16 cellular contexts compared by ENCODE assay signal in the genomic region with DNA sequence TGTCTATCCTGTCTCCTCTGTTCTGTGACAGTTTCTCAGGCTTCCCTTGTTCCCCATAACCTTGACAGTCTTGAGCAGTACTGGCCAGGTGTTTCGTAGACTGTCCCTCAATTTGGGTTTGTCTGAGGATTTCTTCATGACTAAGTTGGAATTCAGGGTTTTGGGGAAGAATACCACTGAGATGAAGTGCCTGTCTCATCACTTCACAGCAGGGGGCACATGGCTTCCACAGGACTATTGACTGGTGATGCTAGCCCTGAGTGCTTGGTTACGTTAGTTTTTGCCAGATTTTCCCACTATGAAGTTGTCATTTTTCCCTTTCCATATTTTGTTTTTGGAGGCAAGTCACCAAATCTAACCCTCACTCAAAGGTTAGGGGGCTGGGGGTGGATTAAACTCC. TPM values are rescaled to one million over a fixed set of nuclear protein-coding genes. Genes with fewer than 3 reads are reported as not detected.
DNase-seq lines count a peak whose midpoint lies in the region; ATAC-seq and TF ChIP-seq lines count a peak whose summit lies in the region.
"Had no signal": no experiment of that assay in that cellular context is flagged by ENCODE, and none has a peak within 500 bp of the region (broad histone marks: within the 10 kb centered on the region; RNA-seq: fewer than 3 reads in every experiment).

No MANE protein-coding gene starts in this region.

- ATAC-seq in activated CD4-positive, CD25-positive, alpha-beta regulatory T cell treated with anti-CD3 and anti-CD28 coated beads, Interleukin-2, amount 50 U/mL, for 24 hours, result no peak
- no peak for ATAC-seq in HG03135 (IDR thresholded peaks at IDR 0.05; ENCODE audit: unreplicated experiment)
- no peak for ATAC-seq in naive thymus-derived CD8-positive, alpha-beta T cell
- ATAC-seq: activated naive CD8-positive, alpha-beta T cell treated with anti-CD3 and anti-CD28 coated beads, Interleukin-2, amount 50 U/mL, for 24 hours; effector memory CD8-positive, alpha-beta T cell; HCT116 had no signal

- H3K36me3 ChIP-seq in OCI-LY1 (ENCODE audit: insufficient read depth, low read length) (no peaks in the 10 kb centered on the region; the same call in 1 of the 2 replicates), osteoblast (ENCODE audit: insufficient read depth, low read length) (no peaks in the 10 kb centered on the region)

- H2AFZ ChIP-seq in OCI-LY1 (ENCODE audit: low read length), result no peak overlapping the region
- H2AFZ ChIP-seq in osteoblast (ENCODE audit: low read length), result no peak overlapping the region

- H3K4me1 ChIP-seq in OCI-LY1 (ENCODE audit: insufficient read depth, low read length, severe bottlenecking) (no peaks in the 10 kb centered on the region), osteoblast (ENCODE audit: insufficient read depth, low read length) (no peaks in the 10 kb centered on the region)

- H3K27ac ChIP-seq in OCI-LY1 (ENCODE audit: low read depth, low read length, poor library complexity, severe bottlenecking) (no peak overlapping the region), osteoblast (ENCODE audit: low read depth, low read length) (no peak overlapping the region)
- H3K27ac ChIP-seq: stomach had no signal

- H3K4me2 ChIP-seq in OCI-LY1 (ENCODE audit: low read length) (no peak overlapping the region), osteoblast (ENCODE audit: insufficient read depth, low read length) (no peak overlapping the region)

- in situ Hi-C loops in GM13976 (cut with MboI; ENCODE audit: low sequenced_read_pairs, unreplicated experiment), result loop anchor here (25.0 kb wide), 1 partner anchor 380 kb away; no protein-coding TSS in a partner anchor

- no peak overlapping the region for H3K4me3 Mint-ChIP-seq in naive thymus-derived CD8-positive, alpha-beta T cell
- H3K4me3 Mint-ChIP-seq: activated CD4-positive, alpha-beta memory T cell treated with anti-CD3 and anti-CD28 coated beads, Interleukin-2, amount 10 ng/mL, durations not matched to agents 7 days and 5 days; activated naive CD8-positive, alpha-beta T cell treated with anti-CD3 and anti-CD28 coated beads, Interleukin-2, amount 50 U/mL, for 24 hours; effector memory CD8-positive, alpha-beta T cell had no signal

- H3K9me3 ChIP-seq in OCI-LY1 (ENCODE audit: low read length) (no peaks in the 10 kb centered on the region), osteoblast (ENCODE audit: low read depth, low read length) (no peaks in the 10 kb centered on the region)
- H3K9me3 ChIP-seq: stomach had no signal

- H3K27me3 ChIP-seq in OCI-LY1 (ENCODE audit: insufficient read depth, low read length), result peaks cover 4% of the 10 kb centered on the region; the same call in 1 of the 2 replicates
- H3K27me3 ChIP-seq in osteoblast (ENCODE audit: insufficient read depth, low read length), result no peaks in the 10 kb centered on the region
- H3K27me3 ChIP-seq: stomach had no signal

- H3K9me3 Mint-ChIP-seq in naive thymus-derived CD8-positive, alpha-beta T cell, result no peaks in the 10 kb centered on the region
- H3K9me3 Mint-ChIP-seq: activated CD4-positive, alpha-beta memory T cell treated with anti-CD3 and anti-CD28 coated beads, Interleukin-2, amount 10 ng/mL, durations not matched to agents 7 days and 5 days; activated naive CD8-positive, alpha-beta T cell treated with anti-CD3 and anti-CD28 coated beads, Interleukin-2, amount 50 U/mL, for 24 hours; effector memory CD8-positive, alpha-beta T cell had no signal

- peak overlapping the region in 1 of 10 donors; percentile 75 for H3K27ac Mint-ChIP-seq in naive thymus-derived CD8-positive, alpha-beta T cell
- H3K27ac Mint-ChIP-seq: activated CD4-positive, alpha-beta memory T cell treated with anti-CD3 and anti-CD28 coated beads, Interleukin-2, amount 10 ng/mL, durations not matched to agents 7 days and 5 days; activated naive CD8-positive, alpha-beta T cell treated with anti-CD3 and anti-CD28 coated beads, Interleukin-2, amount 50 U/mL, for 24 hours; effector memory CD8-positive, alpha-beta T cell had no signal

- no peak overlapping the region for H3K9ac ChIP-seq in OCI-LY1 (ENCODE audit: low read length)

- H4K20me1 ChIP-seq in OCI-LY1 (ENCODE audit: insufficient read depth, low read length), result no peaks in the 10 kb centered on the region
- no peaks in the 10 kb centered on the region for H4K20me1 ChIP-seq in osteoblast (ENCODE audit: insufficient read depth, low read length)

- DNase-seq in activated CD4-positive, CD25-positive, alpha-beta regulatory T cell treated with anti-CD3 and anti-CD28 coated beads, Interleukin-2, amount 50 U/mL, for 72 hours, result peak; percentile 9
- DNase-seq in fibroblast of gingiva (ENCODE audit: low read depth) (peak; percentile 5), osteoblast (ENCODE audit: insufficient read length, low spot score, missing footprints) (no peak), GM13976 (ENCODE audit: low spot score) (no peak)
- DNase-seq in naive thymus-derived CD8-positive, alpha-beta T cell, result no peak
- DNase-seq: activated CD4-positive, alpha-beta memory T cell treated with anti-CD3 and anti-CD28 coated beads, Interleukin-2, amount 10 ng/mL, durations not matched to agents 7 days and 5 days; activated naive CD8-positive, alpha-beta T cell treated with anti-CD3 and anti-CD28 coated beads, Interleukin-2, amount 50 U/mL, for 24 hours; effector memory CD8-positive, alpha-beta T cell; NCI-H1092; NK-92 treated with Interleukin-12 subunit alpha and Interleukin-12 subunit beta, amount 100 ng/mL, for 24 hours; stomach had no signal

- peaks cover 0 to 10% (median 0%) of the 10 kb centered on the region in 3 donors for H3K36me3 Mint-ChIP-seq in naive thymus-derived CD8-positive, alpha-beta T cell

- H3K79me2 ChIP-seq in OCI-LY1 (ENCODE audit: insufficient read depth, low read length), result no peaks in the 10 kb centered on the region
- no peaks in the 10 kb centered on the region for H3K79me2 ChIP-seq in osteoblast (ENCODE audit: insufficient read depth, low read length)

- peak; percentile 9; the same call in 1 of the 2 replicates for TF ChIP-seq CTCF in OCI-LY1 (IDR thresholded peaks at IDR 0.05; ENCODE audit: low read length)
- TF ChIP-seq CTCF in osteoblast (IDR thresholded peaks at IDR 0.05; ENCODE audit: extremely low read depth, low read depth, low read length), result peak; percentile 54
- no peak for TF ChIP-seq CTCF in GM13976 (IDR thresholded peaks at IDR 0.05; ENCODE audit: borderline replicate concordance, control extremely low read depth, extremely low read depth, insufficient read depth, missing control alignments)

- H3K4me1 Mint-ChIP-seq in naive thymus-derived CD8-positive, alpha-beta T cell, result peaks cover 0 to 2% (median 0%) of the 10 kb centered on the region in 4 donors
- H3K4me1 Mint-ChIP-seq: activated CD4-positive, alpha-beta memory T cell treated with anti-CD3 and anti-CD28 coated beads, Interleukin-2, amount 10 ng/mL, durations not matched to agents 7 days and 5 days; activated naive CD8-positive, alpha-beta T cell treated with anti-CD3 and anti-CD28 coated beads, Interleukin-2, amount 50 U/mL, for 24 hours had no signal

- POLR2A ChIA-PET in naive thymus-derived CD8-positive, alpha-beta T cell (lab: Charles Lee), result no interaction called here

- no peaks in the 10 kb centered on the region for H3K27me3 Mint-ChIP-seq in naive thymus-derived CD8-positive, alpha-beta T cell
- H3K27me3 Mint-ChIP-seq: activated CD4-positive, alpha-beta memory T cell treated with anti-CD3 and anti-CD28 coated beads, Interleukin-2, amount 10 ng/mL, durations not matched to agents 7 days and 5 days; activated naive CD8-positive, alpha-beta T cell treated with anti-CD3 and anti-CD28 coated beads, Interleukin-2, amount 50 U/mL, for 24 hours; effector memory CD8-positive, alpha-beta T cell had no signal

- H3K4me3 ChIP-seq in OCI-LY1 (ENCODE audit: low read depth, low read length, poor library complexity, severe bottlenecking), result no peak overlapping the region
- H3K4me3 ChIP-seq in osteoblast (ENCODE audit: insufficient read depth, low read length), result no peak overlapping the region
- H3K4me3 ChIP-seq: stomach had no signal

- no peaks in the 10 kb centered on the region for H3K9me2 ChIP-seq in OCI-LY1 (ENCODE audit: low read depth, low read length)

- H3F3A ChIP-seq in OCI-LY1 (ENCODE audit: insufficient read depth, low read length), result no peaks in the 10 kb centered on the region

RNA-seq across cellular contexts. Expression of gene CDCP2, which starts 45.7 kb away (rescaled TPM):
- total RNA-seq in osteoblast, result not detected in 2 replicates
- under 1 TPM in 1 of 2 experiments, not detected in 1; 0.16 TPM for total RNA-seq in naive thymus-derived CD8-positive, alpha-beta T cell
- not detected for polyA plus RNA-seq in naive thymus-derived CD8-positive, alpha-beta T cell
- total RNA-seq: activated CD4-positive, alpha-beta memory T cell treated with anti-CD3 and anti-CD28 coated beads, Interleukin-2, amount 10 ng/mL, durations not matched to agents 7 days and 5 days; T-helper 1 cell treated with Interleukin-12 subunit alpha and Interleukin-12 subunit beta and Interleukin-4 antibody, amounts not matched to agents 30 ng/mL and 1 ng/mL, for 36 hours had no signal
- polyA plus RNA-seq: stomach had no signal

RNA-seq across cellular contexts. Expression of gene TCEANC2, which starts 53.7 kb away (rescaled TPM):
- total RNA-seq in osteoblast, result 2.5 and 3.2 TPM in 2 replicates
- 10 to 100 TPM; 13.2 to 13.6 TPM for total RNA-seq in naive thymus-derived CD8-positive, alpha-beta T cell
- 1 to 10 TPM; 5.5 to 7.2 (median 6.6) TPM for polyA plus RNA-seq in naive thymus-derived CD8-positive, alpha-beta T cell

RNA-seq across cellular contexts. Expression of gene TMEM59, which starts 54.1 kb away (rescaled TPM):
- 356 and 365 TPM in 2 replicates for total RNA-seq in osteoblast
- total RNA-seq in naive thymus-derived CD8-positive, alpha-beta T cell, result 100 to 1,000 TPM; 198 to 201 TPM
- 100 to 1,000 TPM; 410 to 670 (median 489) TPM for polyA plus RNA-seq in naive thymus-derived CD8-positive, alpha-beta T cell

Comparison
In these comparisons a context has a peak if more than half of its experiments do, and no peak if none do; other contexts are left out.
1. DNase-seq: peak in activated CD4-positive, CD25-positive, alpha-beta regulatory T cell treated with anti-CD3 and anti-CD28 coated beads, Interleukin-2, amount 50 U/mL, for 72 hours (single experiment) and fibroblast of gingiva (single experiment); none in osteoblast (single experiment), naive thymus-derived CD8-positive, alpha-beta T cell (0 of 10) and GM13976 (single experiment).